ENCODE assay signal across 14 cellular contexts in genomic region chr11:1770528-1770927, GRCh38. TPM values are rescaled to one million over a fixed set of nuclear protein-coding genes. Genes with fewer than 3 reads are reported as not detected.
A peak's percentile ranks its signal among the peaks of the same experiment; 100 is the strongest.
DNase-seq lines count a peak whose midpoint lies in the region; ATAC-seq and TF ChIP-seq lines count a peak whose summit lies in the region.
"Had no signal": no experiment of that assay in that cellular context is flagged by ENCODE, and none has a peak within 500 bp of the region (broad histone marks: within the 10 kb centered on the region; RNA-seq: fewer than 3 reads in every experiment).

No MANE protein-coding gene starts in this region.

- TF ChIP-seq RAD21 in IMR-90 (IDR thresholded peaks at IDR 0.05; ENCODE audit: low read length), result no peak

- peaks cover 8% of the 10 kb centered on the region for H3K9me1 ChIP-seq in IMR-90 (ENCODE audit: insufficient read depth, low read length)

- H3K9ac ChIP-seq in BLaER1 treated with 17β-estradiol and CSF1 and Interleukin-3, amounts not matched to agents 10 nM and 100 nM, result peak overlapping the region in 2 of 11 experiments; percentile 36 to 70; a peak in 2 of 22 replicates
- H3K9ac ChIP-seq in IMR-90 (ENCODE audit: low read depth, low read length), result no peak overlapping the region

- no peak overlapping the region for H3K23ac ChIP-seq in IMR-90 (ENCODE audit: low read depth, low read length)

- H3K4me2 ChIP-seq in BLaER1 treated with 17β-estradiol and CSF1 and Interleukin-3, amounts not matched to agents 10 nM and 100 nM, result peak overlapping the region in 9 of 11 experiments; percentile 20 to 89 (median 84); a peak in 15 of 22 replicates
- H3K4me2 ChIP-seq in IMR-90 (ENCODE audit: low read depth, low read length), result no peak overlapping the region

- H3K14ac ChIP-seq in IMR-90 (replicated peaks; ENCODE audit: low read depth, low read length), result 0 out of 2 replicates have a peak overlapping the region, but pooled peaks have one; percentile 25

- no peak overlapping the region for H3K18ac ChIP-seq in IMR-90 (ENCODE audit: low read depth, low read length)

- ATAC-seq in IMR-90 (ENCODE audit: low read depth) (no peak), HG02981 (IDR thresholded peaks at IDR 0.05; ENCODE audit: unreplicated experiment) (no peak)
- ATAC-seq in naive thymus-derived CD4-positive, alpha-beta T cell, result peak; percentile 79
- ATAC-seq in naive thymus-derived CD8-positive, alpha-beta T cell, result no peak
- ATAC-seq: left colon had no signal

- TF ChIP-seq POLR2A in IMR-90 (IDR thresholded peaks at IDR 0.05; ENCODE audit: low read depth, low read length), result no peak

- no peaks in the 10 kb centered on the region for H4K20me1 ChIP-seq in BLaER1 treated with 17β-estradiol and CSF1 and Interleukin-3, amounts not matched to agents 10 nM and 100 nM
- H4K20me1 ChIP-seq in IMR-90 (ENCODE audit: insufficient read depth, low read length), result no peaks in the 10 kb centered on the region

- dilution Hi-C loops in IMR-90 (cut with HindIII; ENCODE audit: low sequenced_read_pairs, unreplicated experiment), result no loop called here

- CTCF ChIA-PET in IMR-90 (lab: Yijun Ruan, JAX), result no interaction called here
- CTCF ChIA-PET in naive thymus-derived CD4-positive, alpha-beta T cell (lab: Charles Lee), result interaction anchor here (0.7 to 1.0 kb wide), 2 partner anchors 63 to 77 kb away, joined by 3 read pairs; no protein-coding TSS in a partner anchor

- peaks cover 9 to 34% (median 13%) of the 10 kb centered on the region in 7 donors for H3K4me1 Mint-ChIP-seq in naive thymus-derived CD4-positive, alpha-beta T cell
- peaks cover 14 to 24% (median 17%) of the 10 kb centered on the region in 4 donors for H3K4me1 Mint-ChIP-seq in naive thymus-derived CD8-positive, alpha-beta T cell

- H3K27ac ChIP-seq in BLaER1 treated with 17β-estradiol and CSF1 and Interleukin-3, amounts not matched to agents 10 nM and 100 nM, result peak overlapping the region in 9 of 11 experiments; percentile 1 to 86 (median 76); a peak in 11 of 22 replicates
- no peak overlapping the region for H3K27ac ChIP-seq in IMR-90 (ENCODE audit: insufficient read depth, low read length)
- H3K27ac ChIP-seq in naive thymus-derived CD4-positive, alpha-beta T cell (ENCODE audit: low read depth, low read length), result no peak overlapping the region
- H3K27ac ChIP-seq: brain microvascular endothelial cell had no signal

- H2BK120ac ChIP-seq in IMR-90 (ENCODE audit: low read depth, low read length), result peak overlapping the region; percentile 32; the same call in 1 of the 2 replicates

- peak overlapping the region; percentile 36; the same call in 1 of the 2 replicates for H4K91ac ChIP-seq in IMR-90 (ENCODE audit: insufficient read depth, low read depth, low read length)

- H3K4me1 ChIP-seq in BLaER1 treated with 17β-estradiol and CSF1 and Interleukin-3, amounts not matched to agents 10 nM and 100 nM, result peaks cover 32 to 93% (median 70%) of the 10 kb centered on the region in 10 experiments
- H3K4me1 ChIP-seq in IMR-90 (ENCODE audit: control insufficient read depth, insufficient read depth, low read length), result peaks cover 14% of the 10 kb centered on the region
- H3K4me1 ChIP-seq in naive thymus-derived CD4-positive, alpha-beta T cell (ENCODE audit: control insufficient read depth in 2 of 2, insufficient read depth in 2 of 2, low read length in 2 of 2), result peaks cover 6 to 10% of the 10 kb centered on the region in 2 donors
- H3K4me1 ChIP-seq: BE2C had no signal

- peaks cover 0 to 1% (median 0%) of the 10 kb centered on the region in 5 donors for H3K36me3 Mint-ChIP-seq in naive thymus-derived CD4-positive, alpha-beta T cell
- peaks cover 0 to 2% (median 0%) of the 10 kb centered on the region in 3 donors for H3K36me3 Mint-ChIP-seq in naive thymus-derived CD8-positive, alpha-beta T cell
- H3K36me3 Mint-ChIP-seq: activated naive CD4-positive, alpha-beta T cell treated with anti-CD3 and anti-CD28 coated beads, Interleukin-2, amount 50 U/mL, for 24 hours had no signal

- H3K9me3 Mint-ChIP-seq in naive thymus-derived CD4-positive, alpha-beta T cell, result no peaks in the 10 kb centered on the region
- no peaks in the 10 kb centered on the region for H3K9me3 Mint-ChIP-seq in naive thymus-derived CD8-positive, alpha-beta T cell
- H3K9me3 Mint-ChIP-seq: activated naive CD4-positive, alpha-beta T cell treated with anti-CD3 and anti-CD28 coated beads, Interleukin-2, amount 50 U/mL, for 24 hours had no signal

- intact Hi-C loops in IMR-90 (cut with micrococcal nuclease), result no loop called here
- intact Hi-C loops in naive thymus-derived CD4-positive, alpha-beta T cell (cut with micrococcal nuclease), result no loop called here

- H2BK5ac ChIP-seq in IMR-90 (ENCODE audit: low read depth, low read length, poor library complexity, severe bottlenecking), result no peak overlapping the region

- H3K79me1 ChIP-seq in IMR-90 (ENCODE audit: low read depth in 1 of 2, low read length in 2 of 2), result no peaks in the 10 kb centered on the region

- in situ Hi-C loops in IMR-90 (cut with MboI; ENCODE audit: low sequenced_read_pairs), result no loop called here

- H3K36me3 ChIP-seq in BLaER1 treated with 17β-estradiol and CSF1 and Interleukin-3, amounts not matched to agents 10 nM and 100 nM, result no peaks in the 10 kb centered on the region
- no peaks in the 10 kb centered on the region for H3K36me3 ChIP-seq in IMR-90 (ENCODE audit: control insufficient read depth, insufficient read depth, low read length)
- H3K36me3 ChIP-seq in naive thymus-derived CD4-positive, alpha-beta T cell (ENCODE audit: control insufficient read depth in 2 of 3, insufficient read depth in 3 of 3, low read length in 3 of 3), result no peaks in the 10 kb centered on the region
- H3K36me3 ChIP-seq: BE2C, brain microvascular endothelial cell had no signal

- TF ChIP-seq CTCF in IMR-90 (conservative IDR thresholded peaks at IDR 0.05; ENCODE audit: low read depth, low read length), result no peak

- H3K27ac Mint-ChIP-seq in naive thymus-derived CD4-positive, alpha-beta T cell, result peak overlapping the region in 1 of 9 donors; percentile 46
- H3K27ac Mint-ChIP-seq in naive thymus-derived CD8-positive, alpha-beta T cell, result no peak overlapping the region

- H3K4me3 Mint-ChIP-seq in naive thymus-derived CD4-positive, alpha-beta T cell, result no peak overlapping the region
- no peak overlapping the region for H3K4me3 Mint-ChIP-seq in naive thymus-derived CD8-positive, alpha-beta T cell
- H3K4me3 Mint-ChIP-seq: activated naive CD4-positive, alpha-beta T cell treated with anti-CD3 and anti-CD28 coated beads, Interleukin-2, amount 50 U/mL, for 24 hours had no signal

- H3K4me3 ChIP-seq in BLaER1 treated with 17β-estradiol and CSF1 and Interleukin-3, amounts not matched to agents 10 nM and 100 nM, result no peak overlapping the region
- H3K4me3 ChIP-seq in IMR-90 (ENCODE audit: insufficient read depth, low read depth, low read length), result no peak overlapping the region
- no peak overlapping the region for H3K4me3 ChIP-seq in naive thymus-derived CD4-positive, alpha-beta T cell (ENCODE audit: low read length)

- no CpG with 5 or more reads among the region's 5 CpGs for WGBS in IMR-90 (ENCODE audit: extremely low coverage in 2 of 2, insufficient read length in 1 of 2), 2 experiments

- H3K4ac ChIP-seq in IMR-90 (ENCODE audit: low read depth, low read length), result 0 out of 2 replicates have a peak overlapping the region, but pooled peaks have one; percentile 15

- no peak overlapping the region for H2AK9ac ChIP-seq in IMR-90 (replicated peaks; ENCODE audit: low read depth, low read length, poor library complexity)

- POLR2A ChIA-PET in IMR-90 (lab: Charles Lee; ENCODE audit: unreplicated experiment), result no interaction called here
- POLR2A ChIA-PET in naive thymus-derived CD4-positive, alpha-beta T cell (lab: Charles Lee), result interaction anchor here (0.7 kb wide), 1 partner anchor 11 kb away, joined by 3 read pairs; no protein-coding TSS in a partner anchor
- POLR2A ChIA-PET in naive thymus-derived CD8-positive, alpha-beta T cell (lab: Charles Lee), result no interaction called here

- H2BK20ac ChIP-seq in IMR-90 (ENCODE audit: low read depth, low read length), result peak overlapping the region; percentile 3; the same call in 1 of the 2 replicates

- DNase-seq in IMR-90 (no peak), SKM-1 treated with dmso at 0.1 percent for 144 hours (lab: John Stamatoyannopoulos, UW; ENCODE audit: unreplicated experiment) (peak; percentile 95), GM03348 (ENCODE audit: low spot score) (no peak), NCI-H1092 treated with DMSO at 0.1 percent for 48 hours (lab: John Stamatoyannopoulos, UW) (no peak)
- no peak for DNase-seq in naive thymus-derived CD4-positive, alpha-beta T cell
- no peak for DNase-seq in naive thymus-derived CD8-positive, alpha-beta T cell
- DNase-seq: BE2C; brain microvascular endothelial cell; effector CD4-positive, alpha-beta T cell; NCI-H1436 had no signal

- peak overlapping the region; percentile 92; the same call in 2 of the 3 replicates for H2BK15ac ChIP-seq in IMR-90 (ENCODE audit: low read depth, low read length)

- BruUV-seq in IMR-90 (replicated peaks; lab: Mats Ljungman, UMichigan), result no TSS peak

- no peak overlapping the region for H3K56ac ChIP-seq in IMR-90 (ENCODE audit: extremely low read depth, insufficient read depth, low read length)

- peaks cover 0 to 11% (median 7%) of the 10 kb centered on the region in 11 experiments; a peak in 13 of 22 replicates for H3K9me3 ChIP-seq in BLaER1 treated with 17β-estradiol and CSF1 and Interleukin-3, amounts not matched to agents 10 nM and 100 nM (replicated peaks in 1 of 11)
- peaks cover 4% of the 10 kb centered on the region for H3K9me3 ChIP-seq in IMR-90 (ENCODE audit: control insufficient read depth, insufficient read depth, low read length)
- no peaks in the 10 kb centered on the region for H3K9me3 ChIP-seq in naive thymus-derived CD4-positive, alpha-beta T cell (ENCODE audit: control insufficient read depth in 2 of 3, low read length in 3 of 3)
- H3K9me3 ChIP-seq: BE2C had no signal

- H3K27me3 Mint-ChIP-seq in naive thymus-derived CD4-positive, alpha-beta T cell, result peaks cover 0 to 15% (median 5%) of the 10 kb centered on the region in 5 donors
- no peaks in the 10 kb centered on the region for H3K27me3 Mint-ChIP-seq in naive thymus-derived CD8-positive, alpha-beta T cell
- H3K27me3 Mint-ChIP-seq: activated naive CD4-positive, alpha-beta T cell treated with anti-CD3 and anti-CD28 coated beads, Interleukin-2, amount 50 U/mL, for 24 hours had no signal

- H2AFZ ChIP-seq in IMR-90 (replicated peaks; ENCODE audit: low read length, poor library complexity), result no peak overlapping the region

- H2AK5ac ChIP-seq in IMR-90 (ENCODE audit: low read depth, low read length), result peak overlapping the region; percentile 59; the same call in 1 of the 2 replicates

- no peaks in the 10 kb centered on the region for H3K27me3 ChIP-seq in BLaER1 treated with 17β-estradiol and CSF1 and Interleukin-3, amounts not matched to agents 10 nM and 100 nM
- no peaks in the 10 kb centered on the region for H3K27me3 ChIP-seq in IMR-90 (ENCODE audit: control insufficient read depth, insufficient read depth, low read length)
- no peaks in the 10 kb centered on the region for H3K27me3 ChIP-seq in naive thymus-derived CD4-positive, alpha-beta T cell (ENCODE audit: control insufficient read depth in 2 of 2, insufficient read depth in 2 of 2, low read length in 2 of 2)
- H3K27me3 ChIP-seq: BE2C, brain microvascular endothelial cell had no signal

- H4K5ac ChIP-seq in IMR-90 (ENCODE audit: low read depth, low read length), result no peak overlapping the region

- H4K8ac ChIP-seq in IMR-90 (ENCODE audit: low read depth in 2 of 2, low read length in 2 of 2), result no peak overlapping the region

RNA-seq across cellular contexts. Expression of gene CTSD, which starts 6.8 kb away (rescaled TPM):
- total RNA-seq in IMR-90 (2012; rRNA removed), result 38.3 and 39.8 TPM in 2 replicates
- 151 and 166 TPM in 2 replicates for polyA plus RNA-seq in IMR-90 (2012; rRNA removed)
- 140 and 321 TPM in 2 replicates for polyA plus RNA-seq in IMR-90 (2012; cell fraction: cytosol; rRNA removed)
- 89.3 and 187 TPM in 2 replicates for polyA plus RNA-seq in IMR-90 (2012; cell fraction: nucleus; rRNA removed; ENCODE audit: low replicate concordance)
- 100 to 1,000 TPM; 103 to 378 (median 186) TPM for total RNA-seq in naive thymus-derived CD4-positive, alpha-beta T cell
- polyA plus RNA-seq in naive thymus-derived CD4-positive, alpha-beta T cell, result 100 to 1,000 TPM; 183 to 218 TPM
- total RNA-seq in naive thymus-derived CD8-positive, alpha-beta T cell, result 100 to 1,000 TPM; 134 to 142 TPM
- 100 to 1,000 TPM; 163 to 203 (median 176) TPM for polyA plus RNA-seq in naive thymus-derived CD8-positive, alpha-beta T cell

RNA-seq across cellular contexts. Expression of gene IFITM10, which starts 20.1 kb away (rescaled TPM):
- under 0.01 and 0.18 TPM in 2 replicates for total RNA-seq in IMR-90 (2012; rRNA removed)
- polyA plus RNA-seq in IMR-90 (2012; rRNA removed), result 0.15 and 0.59 TPM in 2 replicates
- 0.08 and 0.32 TPM in 2 replicates for polyA plus RNA-seq in IMR-90 (2012; cell fraction: cytosol; rRNA removed)
- 0.68 and 1.2 TPM in 2 replicates for polyA plus RNA-seq in IMR-90 (2012; cell fraction: nucleus; rRNA removed; ENCODE audit: low replicate concordance)
- 10 to 100 TPM in 1 of 5 experiments, 1 to 10 TPM in 4; 1.4 to 16.0 (median 2.1) TPM for total RNA-seq in naive thymus-derived CD4-positive, alpha-beta T cell
- not detected for polyA plus RNA-seq in naive thymus-derived CD4-positive, alpha-beta T cell
- 1 to 10 TPM; 2.0 to 4.3 TPM for total RNA-seq in naive thymus-derived CD8-positive, alpha-beta T cell
- polyA plus RNA-seq in naive thymus-derived CD8-positive, alpha-beta T cell, result under 1 TPM in 1 of 3 donors, not detected in 2; 0.16 TPM

Comparison
In these comparisons a context has a peak if more than half of its experiments do, and no peak if none do; other contexts are left out.
1. H3K27ac ChIP-seq: peak in BLaER1 treated with 17β-estradiol and CSF1 and Interleukin-3, amounts not matched to agents 10 nM and 100 nM (9 of 11); none in IMR-90 (single experiment) and naive thymus-derived CD4-positive, alpha-beta T cell (single experiment).